Comparison of ENCODE assay signal across 23 cellular contexts in genomic region chr14:93537962-93538361, GRCh38.
"Had no signal": no experiment of that assay in that cellular context is flagged by ENCODE, and none has a peak within 500 bp of the region (broad histone marks: within the 10 kb centered on the region; RNA-seq: fewer than 3 reads in every experiment).

No MANE protein-coding gene starts in this region.

- H3K4me3 Mint-ChIP-seq: activated CD4-positive, alpha-beta memory T cell treated with anti-CD3 and anti-CD28 coated beads, Interleukin-2, amount 10 ng/mL, durations not matched to agents 7 days and 5 days; activated CD4-positive, alpha-beta T cell treated with anti-CD3 and anti-CD28 coated beads, Interleukin-2, amount 10 ng/mL, durations not matched to agents 7 days and 5 days; activated naive CD4-positive, alpha-beta T cell treated with anti-CD3 and anti-CD28 coated beads, Interleukin-2, amount 10 ng/mL, durations not matched to agents 7 days and 5 days; activated naive CD8-positive, alpha-beta T cell treated with anti-CD3 and anti-CD28 coated beads, Interleukin-2, amount 10 ng/mL, durations not matched to agents 7 days and 5 days; activated T-cell treated with anti-CD3 and anti-CD28 coated beads, Interleukin-2, amount 50 U/mL, for 24 hours; brain; dendritic cell treated with granulocyte-macrophage colony-stimulating factor and Interleukin-4, amounts not matched to agents 40 ng/mL and 50 ng/mL, for 4 days; natural killer cell had no signal

- H3K27ac ChIP-seq: ascending aorta, esophagus muscularis mucosa, foreskin keratinocyte, lower lobe of right lung, neutrophil, right lobe of liver, vagina had no signal

- H3K36me3 ChIP-seq: ascending aorta, esophagus muscularis mucosa, lower lobe of right lung, neutrophil, right lobe of liver, vagina had no signal

- DNase-seq: activated CD4-positive, alpha-beta memory T cell treated with anti-CD3 and anti-CD28 coated beads, Interleukin-2, amount 10 ng/mL, durations not matched to agents 7 days and 5 days; activated CD4-positive, alpha-beta T cell treated with anti-CD3 and anti-CD28 coated beads for 1 hour; activated CD4-positive, alpha-beta T cell treated with anti-CD3 and anti-CD28 coated beads, Interleukin-2, amount 10 ng/mL, durations not matched to agents 7 days and 5 days; activated CD8-positive, alpha-beta memory T cell treated with anti-CD3 and anti-CD28 coated beads, Interleukin-2, amount 50 U/mL, for 48 hours; activated gamma-delta T cell; activated naive CD4-positive, alpha-beta T cell treated with anti-CD3 and anti-CD28 coated beads, Interleukin-2, amount 10 ng/mL, durations not matched to agents 7 days and 5 days; activated naive CD8-positive, alpha-beta T cell treated with anti-CD3 and anti-CD28 coated beads, Interleukin-2, amount 10 ng/mL, durations not matched to agents 7 days and 5 days; activated T-cell treated with anti-CD3 and anti-CD28 coated beads, Interleukin-2, amount 50 U/mL, for 24 hours; foreskin keratinocyte; kidney glomerular epithelial cell; lower lobe of right lung; natural killer cell; right lobe of liver; stimulated activated CD4-positive, alpha-beta T cell treated with anti-CD3 and anti-CD28 coated beads, Interleukin-2, amount 100 ng/mL, for 48 hours; stimulated activated naive CD4-positive, alpha-beta T cell treated with Interleukin-2 at 50 U/mL for 16 hours; trophoblast cell had no signal

- ATAC-seq: foreskin keratinocyte, left lobe of liver, lower lobe of right lung, natural killer cell, right lobe of liver had no signal

- H3K4me1 ChIP-seq: ascending aorta, esophagus muscularis mucosa, foreskin keratinocyte, lower lobe of right lung, right lobe of liver, vagina had no signal

- H3K27ac Mint-ChIP-seq: activated CD4-positive, alpha-beta memory T cell treated with anti-CD3 and anti-CD28 coated beads, Interleukin-2, amount 10 ng/mL, durations not matched to agents 7 days and 5 days; activated CD4-positive, alpha-beta T cell treated with anti-CD3 and anti-CD28 coated beads, Interleukin-2, amount 10 ng/mL, durations not matched to agents 7 days and 5 days; activated naive CD4-positive, alpha-beta T cell treated with anti-CD3 and anti-CD28 coated beads, Interleukin-2, amount 10 ng/mL, durations not matched to agents 7 days and 5 days; activated naive CD8-positive, alpha-beta T cell treated with anti-CD3 and anti-CD28 coated beads, Interleukin-2, amount 10 ng/mL, durations not matched to agents 7 days and 5 days; activated T-cell treated with anti-CD3 and anti-CD28 coated beads, Interleukin-2, amount 50 U/mL, for 24 hours; dendritic cell treated with granulocyte-macrophage colony-stimulating factor and Interleukin-4, amounts not matched to agents 40 ng/mL and 50 ng/mL, for 4 days; natural killer cell had no signal

- H3K4me1 Mint-ChIP-seq: activated CD4-positive, alpha-beta memory T cell treated with anti-CD3 and anti-CD28 coated beads, Interleukin-2, amount 10 ng/mL, durations not matched to agents 7 days and 5 days; activated CD4-positive, alpha-beta T cell treated with anti-CD3 and anti-CD28 coated beads, Interleukin-2, amount 10 ng/mL, durations not matched to agents 7 days and 5 days; activated naive CD4-positive, alpha-beta T cell treated with anti-CD3 and anti-CD28 coated beads, Interleukin-2, amount 10 ng/mL, durations not matched to agents 7 days and 5 days; activated naive CD8-positive, alpha-beta T cell treated with anti-CD3 and anti-CD28 coated beads, Interleukin-2, amount 10 ng/mL, durations not matched to agents 7 days and 5 days; natural killer cell had no signal

- H3K9me3 ChIP-seq: ascending aorta, esophagus muscularis mucosa, lower lobe of right lung, neutrophil, right lobe of liver, vagina had no signal

- H3K27me3 ChIP-seq: ascending aorta, esophagus muscularis mucosa, right lobe of liver, vagina had no signal

- H3K4me3 ChIP-seq: ascending aorta, esophagus muscularis mucosa, lower lobe of right lung, right lobe of liver, vagina had no signal

- H3K9me3 Mint-ChIP-seq: activated CD4-positive, alpha-beta memory T cell treated with anti-CD3 and anti-CD28 coated beads, Interleukin-2, amount 10 ng/mL, durations not matched to agents 7 days and 5 days; activated CD4-positive, alpha-beta T cell treated with anti-CD3 and anti-CD28 coated beads, Interleukin-2, amount 10 ng/mL, durations not matched to agents 7 days and 5 days; activated naive CD4-positive, alpha-beta T cell treated with anti-CD3 and anti-CD28 coated beads, Interleukin-2, amount 10 ng/mL, durations not matched to agents 7 days and 5 days; activated naive CD8-positive, alpha-beta T cell treated with anti-CD3 and anti-CD28 coated beads, Interleukin-2, amount 10 ng/mL, durations not matched to agents 7 days and 5 days; activated T-cell treated with anti-CD3 and anti-CD28 coated beads, Interleukin-2, amount 50 U/mL, for 24 hours; brain; dendritic cell treated with granulocyte-macrophage colony-stimulating factor and Interleukin-4, amounts not matched to agents 40 ng/mL and 50 ng/mL, for 4 days; natural killer cell had no signal

- H3K36me3 Mint-ChIP-seq: activated naive CD4-positive, alpha-beta T cell treated with anti-CD3 and anti-CD28 coated beads, Interleukin-2, amount 10 ng/mL, durations not matched to agents 7 days and 5 days; activated naive CD8-positive, alpha-beta T cell treated with anti-CD3 and anti-CD28 coated beads, Interleukin-2, amount 10 ng/mL, durations not matched to agents 7 days and 5 days; natural killer cell had no signal

- H3K27me3 Mint-ChIP-seq: brain had no signal
